Comparison of ENCODE assay signal across 16 cellular contexts in genomic region chr2:98825404-98825803, GRCh38.
A peak's percentile ranks its signal among the peaks of the same experiment; 100 is the strongest.
DNase-seq lines count a peak whose midpoint lies in the region; ATAC-seq and TF ChIP-seq lines count a peak whose summit lies in the region.
"Had no signal": no experiment of that assay in that cellular context is flagged by ENCODE, and none has a peak within 500 bp of the region (broad histone marks: within the 10 kb centered on the region; RNA-seq: fewer than 3 reads in every experiment).

No MANE protein-coding gene starts in this region.

- H2AFZ ChIP-seq in parathyroid adenoma: no peak overlapping the region

- H3K79me2 ChIP-seq in parathyroid adenoma: no peaks in the 10 kb centered on the region

- H3K27me3 ChIP-seq in right atrium auricular region: no peaks in the 10 kb centered on the region
- H3K27me3 ChIP-seq in parathyroid adenoma (ENCODE audit: control insufficient read depth, insufficient read depth, low read length): no peaks in the 10 kb centered on the region

- no peak for DNase-seq in right atrium auricular region (ENCODE audit: low spot score)
- no peak for DNase-seq in cardiac septum (ENCODE audit: low spot score)
- no peak for DNase-seq in effector memory CD8-positive, alpha-beta T cell
- DNase-seq in left lobe of liver (ENCODE audit: low spot score): no peak
- DNase-seq in activated effector memory CD4-positive, alpha-beta T cell treated with Interleukin-2 at 50 U/mL for 16 hours: no peak
- DNase-seq: ACHN, KG1, MG63, NCI-H1105, NCI-H1694 treated with DMSO at 0.1 percent for 48 hours, NCI-H446 treated with DMSO at 0.1 percent for 48 hours, NCI-H748 treated with DMSO at 0.1 percent for 48 hours, SHP77 had no signal

- H3K4me2 ChIP-seq in parathyroid adenoma (ENCODE audit: low read length): no peak overlapping the region

- no peaks in the 10 kb centered on the region for H3K9me3 Mint-ChIP-seq in effector memory CD8-positive, alpha-beta T cell

- peaks cover 32 to 42% of the 10 kb centered on the region in 2 donors for H3K4me1 Mint-ChIP-seq in effector memory CD8-positive, alpha-beta T cell (ENCODE audit: low read depth in 2 of 2)

- TF ChIP-seq CTCF in right atrium auricular region (IDR thresholded peaks at IDR 0.05) (no peak), parathyroid adenoma (IDR thresholded peaks at IDR 0.05) (no peak)

- H3K9me3 ChIP-seq in right atrium auricular region: no peaks in the 10 kb centered on the region
- H3K9me3 ChIP-seq in parathyroid adenoma (ENCODE audit: control insufficient read depth, low read length): no peaks in the 10 kb centered on the region
- H3K9me3 ChIP-seq: MG63 had no signal

- no peak for ATAC-seq in effector memory CD8-positive, alpha-beta T cell (replicated peaks)
- ATAC-seq in GM19455 (IDR thresholded peaks at IDR 0.05; ENCODE audit: unreplicated experiment) (no peak), left lobe of liver (no peak)
- ATAC-seq: Panc1 had no signal

- H3K36me3 ChIP-seq in right atrium auricular region: no peaks in the 10 kb centered on the region
- no peaks in the 10 kb centered on the region for H3K36me3 ChIP-seq in parathyroid adenoma (ENCODE audit: control insufficient read depth, insufficient read depth, low read length)
- H3K36me3 ChIP-seq: MG63 had no signal

- H3K4me3 ChIP-seq in right atrium auricular region (no peak overlapping the region), parathyroid adenoma (ENCODE audit: low read depth, low read length) (no peak overlapping the region)
- H3K4me3 ChIP-seq: MG63 had no signal

- H3K27me3 Mint-ChIP-seq in effector memory CD8-positive, alpha-beta T cell: no peaks in the 10 kb centered on the region

- peaks cover 0 to 28% of the 10 kb centered on the region in 2 donors for H3K4me1 ChIP-seq in right atrium auricular region
- peaks cover 14% of the 10 kb centered on the region for H3K4me1 ChIP-seq in parathyroid adenoma

- no peaks in the 10 kb centered on the region for H3K36me3 Mint-ChIP-seq in effector memory CD8-positive, alpha-beta T cell (ENCODE audit: insufficient read depth)

- intact Hi-C loops in cardiac septum (cut with DNase I): loop anchor here (2.0 kb wide), 1 partner anchor 95 kb away; the partner anchor contains the start of gene MGAT4A

- H3K4me3 Mint-ChIP-seq in effector memory CD8-positive, alpha-beta T cell: no peak overlapping the region

- H3K9ac ChIP-seq in parathyroid adenoma: no peak overlapping the region

- H3K27ac ChIP-seq in right atrium auricular region: peak overlapping the region; percentile 49 to 62
- H3K27ac ChIP-seq in parathyroid adenoma: peak overlapping the region; percentile 88

- H3K27ac Mint-ChIP-seq in effector memory CD8-positive, alpha-beta T cell: peak overlapping the region; percentile 70 to 71
